In the genomic region with DNA sequence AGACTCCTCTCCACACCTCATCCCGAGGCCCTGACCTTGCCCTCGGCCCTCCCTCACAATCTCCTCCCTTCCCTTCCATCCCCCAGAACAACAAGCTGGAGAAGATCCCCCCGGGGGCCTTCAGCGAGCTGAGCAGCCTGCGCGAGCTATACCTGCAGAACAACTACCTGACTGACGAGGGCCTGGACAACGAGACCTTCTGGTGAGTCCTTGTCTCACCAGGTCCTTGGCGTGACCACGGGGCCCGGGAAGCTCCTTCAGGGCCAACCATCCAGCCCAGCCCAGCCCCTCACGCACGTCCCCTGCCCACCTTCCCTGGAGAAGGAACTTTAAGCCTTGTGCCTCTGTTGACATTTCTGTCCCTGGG, we compare ENCODE assay signal across 21 cellular contexts. TPM values are rescaled to one million over a fixed set of nuclear protein-coding genes. Genes with fewer than 3 reads are reported as not detected.
"Had no signal": no experiment of that assay in that cellular context is flagged by ENCODE, and none has a peak within 500 bp of the region (broad histone marks: within the 10 kb centered on the region; RNA-seq: fewer than 3 reads in every experiment).

No MANE protein-coding gene starts in this region.

- H3K9me3 ChIP-seq: thyroid gland had no signal

- H3K4me1 ChIP-seq: foreskin keratinocyte, thyroid gland had no signal

- H3K36me3 ChIP-seq: thyroid gland had no signal

- H3K4me3 Mint-ChIP-seq: activated B cell treated with CpG ODN at 0.5 μM for 24 hours; activated CD4-positive, alpha-beta T cell treated with anti-CD3 and anti-CD28 coated beads for 36 hours; activated naive CD4-positive, alpha-beta T cell treated with anti-CD3 and anti-CD28 coated beads, Interleukin-2, amount 10 ng/mL, durations not matched to agents 7 days and 5 days; activated T-cell treated with anti-CD3 and anti-CD28 coated beads, Interleukin-2, amount 50 U/mL, for 4 hours; immature natural killer cell; naive thymus-derived CD4-positive, alpha-beta T cell; neural crest cell; stimulated activated naive CD8-positive, alpha-beta T cell treated with anti-CD3 and anti-CD28 coated beads, Interleukin-15, Interleukin-2, amounts not matched to agents 100 ng/mL and 50 ng/mL, for 24 hours; T-helper 1 cell treated with Interleukin-12 subunit alpha and Interleukin-12 subunit beta and Interleukin-4 antibody, amounts not matched to agents 30 μg/mL and 1 μg/mL, for 36 hours had no signal

- H3K9me3 Mint-ChIP-seq: activated B cell treated with CpG ODN at 0.5 μM for 24 hours; activated naive CD4-positive, alpha-beta T cell treated with anti-CD3 and anti-CD28 coated beads, Interleukin-2, amount 10 ng/mL, durations not matched to agents 7 days and 5 days; activated T-cell treated with anti-CD3 and anti-CD28 coated beads, Interleukin-2, amount 50 U/mL, for 4 hours; immature natural killer cell; naive thymus-derived CD4-positive, alpha-beta T cell; neural crest cell; stimulated activated naive CD8-positive, alpha-beta T cell treated with anti-CD3 and anti-CD28 coated beads, Interleukin-15, Interleukin-2, amounts not matched to agents 100 ng/mL and 50 ng/mL, for 24 hours; T-helper 1 cell treated with Interleukin-12 subunit alpha and Interleukin-12 subunit beta and Interleukin-4 antibody, amounts not matched to agents 30 μg/mL and 1 μg/mL, for 36 hours had no signal

- H3K4me1 Mint-ChIP-seq: activated B cell treated with CpG ODN at 0.5 μM for 24 hours; activated CD4-positive, alpha-beta T cell treated with anti-CD3 and anti-CD28 coated beads for 36 hours; activated naive CD4-positive, alpha-beta T cell treated with anti-CD3 and anti-CD28 coated beads, Interleukin-2, amount 10 ng/mL, durations not matched to agents 7 days and 5 days; naive thymus-derived CD4-positive, alpha-beta T cell had no signal

- H3K4me3 ChIP-seq: thyroid gland had no signal

- H3K27me3 ChIP-seq: foreskin keratinocyte, thyroid gland had no signal

- ATAC-seq: activated CD4-positive, alpha-beta T cell treated with anti-CD3 and anti-CD28 coated beads for 36 hours; activated T-cell treated with anti-CD3 and anti-CD28 coated beads, Interleukin-2, amount 50 U/mL, for 4 hours; foreskin keratinocyte; naive thymus-derived CD4-positive, alpha-beta T cell had no signal

- H3K27ac ChIP-seq: foreskin keratinocyte, thyroid gland had no signal

- DNase-seq: activated B cell treated with CpG ODN at 0.5 μM for 24 hours; activated CD4-positive, alpha-beta T cell treated with anti-CD3 and anti-CD28 coated beads for 36 hours; activated CD4-positive, alpha-beta T cell treated with anti-CD3 and anti-CD28 coated beads, Interleukin-2, amount 50 U/mL, for 4 hours; activated CD8-positive, alpha-beta memory T cell treated with anti-CD3 and anti-CD28 coated beads, Interleukin-2, amount 50 U/mL, for 48 hours; activated naive CD4-positive, alpha-beta T cell treated with anti-CD3 and anti-CD28 coated beads, Interleukin-2, amount 10 ng/mL, durations not matched to agents 7 days and 5 days; activated T-cell treated with anti-CD3 and anti-CD28 coated beads, Interleukin-2, amount 50 U/mL, for 4 hours; amygdala; effector memory CD4-positive, alpha-beta T cell; foreskin keratinocyte; immature natural killer cell; kidney glomerular epithelial cell; mesendoderm; naive thymus-derived CD4-positive, alpha-beta T cell; retina; stimulated activated CD4-positive, alpha-beta T cell treated with anti-CD3 and anti-CD28 coated beads, Interleukin-1b, Interleukin-23, amount 100 ng/mL, for 48 hours; substantia nigra; thyroid gland had no signal

- H3K36me3 Mint-ChIP-seq: activated naive CD4-positive, alpha-beta T cell treated with anti-CD3 and anti-CD28 coated beads, Interleukin-2, amount 10 ng/mL, durations not matched to agents 7 days and 5 days; immature natural killer cell; naive thymus-derived CD4-positive, alpha-beta T cell had no signal

- H3K27ac Mint-ChIP-seq: activated B cell treated with CpG ODN at 0.5 μM for 24 hours; activated CD4-positive, alpha-beta T cell treated with anti-CD3 and anti-CD28 coated beads for 36 hours; activated naive CD4-positive, alpha-beta T cell treated with anti-CD3 and anti-CD28 coated beads, Interleukin-2, amount 10 ng/mL, durations not matched to agents 7 days and 5 days; immature natural killer cell; naive thymus-derived CD4-positive, alpha-beta T cell; stimulated activated naive CD8-positive, alpha-beta T cell treated with anti-CD3 and anti-CD28 coated beads, Interleukin-15, Interleukin-2, amounts not matched to agents 100 ng/mL and 50 ng/mL, for 24 hours; T-helper 1 cell treated with Interleukin-12 subunit alpha and Interleukin-12 subunit beta and Interleukin-4 antibody, amounts not matched to agents 30 μg/mL and 1 μg/mL, for 36 hours had no signal

- H3K27me3 Mint-ChIP-seq: activated CD4-positive, alpha-beta T cell treated with anti-CD3 and anti-CD28 coated beads for 36 hours; naive thymus-derived CD4-positive, alpha-beta T cell; stimulated activated naive CD8-positive, alpha-beta T cell treated with anti-CD3 and anti-CD28 coated beads, Interleukin-15, Interleukin-2, amounts not matched to agents 100 ng/mL and 50 ng/mL, for 24 hours had no signal

RNA-seq across cellular contexts. Expression of gene PODN, which starts 15.6 kb away (rescaled TPM):
- total RNA-seq: activated B cell treated with CpG ODN at 0.5 μM for 24 hours; activated CD4-positive, alpha-beta T cell treated with anti-CD3 and anti-CD28 coated beads for 36 hours; activated CD8-positive, alpha-beta memory T cell treated with anti-CD3 and anti-CD28 coated beads for 36 hours; foreskin keratinocyte had no signal
